In the genomic region with DNA sequence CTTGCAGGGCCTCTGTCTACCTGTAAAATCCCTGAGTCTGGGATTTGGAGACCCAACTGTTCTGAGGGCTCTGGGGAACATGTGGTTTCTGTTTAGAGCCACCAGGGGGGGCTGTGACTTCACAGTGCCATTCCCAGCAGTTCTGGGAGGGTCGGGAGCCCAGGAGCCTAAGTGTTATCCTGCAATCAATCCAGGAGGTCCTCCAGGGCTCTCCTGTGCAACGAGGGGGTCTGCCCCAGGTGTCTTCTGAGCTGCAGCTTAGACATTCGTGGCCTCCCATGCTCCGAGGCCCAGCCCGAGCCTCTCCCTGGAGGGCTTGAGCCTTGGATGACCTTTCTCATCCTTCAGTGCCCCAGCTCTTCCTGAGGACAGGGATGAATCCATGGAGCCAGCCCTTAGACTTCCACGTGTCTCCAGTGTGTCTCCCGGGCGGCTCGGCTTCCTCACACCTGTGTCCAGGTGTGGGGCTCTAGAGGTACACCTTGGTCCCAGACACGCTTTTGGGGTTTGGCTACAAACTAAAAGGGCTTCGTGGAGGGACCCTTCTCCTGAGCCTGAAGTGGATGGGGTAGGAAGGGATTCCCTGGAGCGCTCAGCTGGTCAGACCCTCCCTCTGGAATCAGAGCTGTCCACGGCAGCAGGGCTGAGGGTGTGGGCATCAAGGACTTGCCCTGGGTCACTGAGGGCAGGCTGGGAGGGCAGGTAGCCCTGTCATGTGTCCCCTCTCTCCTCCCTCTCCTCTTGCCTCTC, we compare ENCODE assay signal across 8 cellular contexts. TPM values are rescaled to one million over a fixed set of nuclear protein-coding genes. Genes with fewer than 3 reads are reported as not detected.
DNase-seq lines count a peak whose midpoint lies in the region; ATAC-seq and TF ChIP-seq lines count a peak whose summit lies in the region.

No MANE protein-coding gene starts in this region.

- no peak overlapping the region for H3K9ac ChIP-seq in colonic mucosa (ENCODE audit: low read depth in 2 of 2, low read length in 2 of 2)

- intact Hi-C loops in colonic mucosa (cut with DNase I) = loop anchor here (5.0 kb wide), 2 partner anchors 180 to 320 kb away; no protein-coding TSS in a partner anchor

- no peaks in the 10 kb centered on the region for H3K27me3 ChIP-seq in colonic mucosa

- peak; percentile 86 for DNase-seq in DMS 273 (lab: John Stamatoyannopoulos, UW; ENCODE audit: unreplicated experiment)
- DNase-seq in DMS 273 treated with DMSO at 0.1 percent for 48 hours (lab: John Stamatoyannopoulos, UW) = no peak
- DNase-seq in RKO (ENCODE audit: low spot score) = peak; percentile 45
- DNase-seq in colonic mucosa = no peak
- DNase-seq in left lobe of liver (ENCODE audit: low spot score) = peak; percentile 65
- DNase-seq in superior temporal gyrus (ENCODE audit: extremely low spot score) = peak; percentile 79

- no peaks in the 10 kb centered on the region for H3K4me1 ChIP-seq in colonic mucosa

- H3K36me3 ChIP-seq in colonic mucosa = no peaks in the 10 kb centered on the region

- no peak overlapping the region for H3K4me3 ChIP-seq in colonic mucosa

- no peak overlapping the region for H3K27ac ChIP-seq in colonic mucosa

- peak; percentile 88 for TF ChIP-seq CTCF in colonic mucosa (IDR thresholded peaks at IDR 0.05)

- H3K9me3 ChIP-seq in colonic mucosa = no peaks in the 10 kb centered on the region

- peak; percentile 39 for ATAC-seq in HG03442 (IDR thresholded peaks at IDR 0.05; ENCODE audit: unreplicated experiment)
- ATAC-seq in left lobe of liver = peak; percentile 97
- no peak for ATAC-seq in HG02970 (IDR thresholded peaks at IDR 0.05; ENCODE audit: low FRiP score, unreplicated experiment)

RNA-seq across cellular contexts. Expression of a gene that starts 20.3 kb away (rescaled TPM):
- 10 to 100 TPM; 14.9 to 22.9 TPM for total RNA-seq in colonic mucosa
- total RNA-seq in left lobe of liver = 16.3 TPM

RNA-seq across cellular contexts. Expression of a gene that starts 23.4 kb away (rescaled TPM):
- total RNA-seq in colonic mucosa = 10 to 100 TPM; 12.1 to 19.0 TPM
- total RNA-seq in left lobe of liver = 1.5 TPM

RNA-seq across cellular contexts. Expression of a gene that starts 54.2 kb away (rescaled TPM):
- total RNA-seq in colonic mucosa = 10 to 100 TPM; 14.7 to 93.0 TPM
- 1.4 TPM for total RNA-seq in left lobe of liver

Comparison
In these comparisons a context has a peak if more than half of its experiments do, and no peak if none do; other contexts are left out.
1. DNase-seq: peak in DMS 273 (single experiment), RKO (single experiment), left lobe of liver (single experiment) and superior temporal gyrus (single experiment); none in DMS 273 treated with DMSO at 0.1 percent for 48 hours (single experiment) and colonic mucosa (single experiment).